ENCODE assay signal across 8 cellular contexts in the genomic region with DNA sequence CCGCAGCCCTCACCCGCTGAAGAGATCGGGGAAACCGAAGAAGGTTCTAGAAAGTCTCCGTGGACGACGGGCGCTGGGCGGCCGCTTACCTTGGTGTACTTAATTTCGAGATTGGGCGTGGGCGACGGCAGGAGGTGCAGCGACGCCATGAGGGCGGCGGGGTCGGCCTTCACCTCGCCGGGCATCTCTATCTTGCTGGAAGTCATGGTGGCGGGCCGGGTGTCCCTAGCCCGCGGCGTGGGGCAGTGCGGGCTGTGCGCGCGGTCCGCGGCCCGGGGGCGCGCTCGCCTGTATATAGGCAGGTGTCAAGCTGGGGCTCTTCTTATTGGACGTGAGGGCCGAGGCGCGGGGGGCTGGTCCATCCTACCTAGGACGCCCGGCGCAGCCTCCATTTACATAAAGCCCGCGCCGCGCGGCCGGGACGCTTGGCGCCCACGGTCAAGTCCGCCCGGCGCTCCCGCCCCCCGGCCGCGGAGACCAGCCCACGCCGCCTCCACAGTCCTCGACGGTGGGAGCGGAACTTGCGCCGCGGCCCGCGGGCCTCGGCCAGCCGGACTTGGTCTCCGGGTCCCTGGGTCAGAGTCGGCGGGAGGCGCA. TPM values are rescaled to one million over a fixed set of nuclear protein-coding genes. Genes with fewer than 3 reads are reported as not detected.
DNase-seq lines count a peak whose midpoint lies in the region; ATAC-seq and TF ChIP-seq lines count a peak whose summit lies in the region.

A gene (minus strand): TSS at position 267 of the 597 bp plus-strand sequence. CDS start 61 bp downstream, at position 206.

- no peaks in the 10 kb centered on the region for H3K36me3 Mint-ChIP-seq in activated CD8-positive, alpha-beta T cell treated with anti-CD3 and anti-CD28 coated beads, Interleukin-2, amount 10 ng/mL, durations not matched to agents 7 days and 5 days (ENCODE audit: low read depth)
- H3K36me3 Mint-ChIP-seq in glutamatergic neuron (ENCODE audit: unreplicated experiment): no peaks in the 10 kb centered on the region

- no peaks in the 10 kb centered on the region for H3K36me3 ChIP-seq in GM06990 (ENCODE audit: control insufficient read depth, insufficient read depth, low read length)

- H3K4me3 ChIP-seq in GM06990 (replicated peaks; ENCODE audit: low read depth, low read length): no peak within 1 kb of the TSS

- CTCF ChIA-PET in activated CD8-positive, alpha-beta T cell treated with anti-CD3 and anti-CD28 coated beads, Interleukin-2, amount 10 ng/mL, durations not matched to agents 7 days and 5 days (lab: Charles Lee): interaction anchor here (1.5 to 1.9 kb wide), 8 partner anchors 12 to 318 kb away, joined by 3 to 8 read pairs (median 4); no protein-coding TSS in a partner anchor

- TF ChIP-seq CTCF in GM06990 (IDR thresholded peaks at IDR 0.05; ENCODE audit: insufficient read depth, low read length, poor library complexity, severe bottlenecking): no peak
- no peak for TF ChIP-seq CTCF in glutamatergic neuron (IDR thresholded peaks at IDR 0.05; ENCODE audit: partially characterized antibody, unreplicated experiment)
- TF ChIP-seq CTCF in omental fat pad (IDR thresholded peaks at IDR 0.05): no peak
- TF ChIP-seq CTCF in GM13977 (IDR thresholded peaks at IDR 0.05; ENCODE audit: extremely low read depth, insufficient read depth, missing control alignments): no peak

- peaks cover 62% of the 10 kb centered on the region for H3K27me3 Mint-ChIP-seq in activated CD8-positive, alpha-beta T cell treated with anti-CD3 and anti-CD28 coated beads, Interleukin-2, amount 10 ng/mL, durations not matched to agents 7 days and 5 days (ENCODE audit: low read depth)
- peaks cover 14% of the 10 kb centered on the region for H3K27me3 Mint-ChIP-seq in glutamatergic neuron (ENCODE audit: unreplicated experiment)

- POLR2A ChIA-PET in activated CD8-positive, alpha-beta T cell treated with anti-CD3 and anti-CD28 coated beads, Interleukin-2, amount 10 ng/mL, durations not matched to agents 7 days and 5 days (lab: Charles Lee): no interaction called here

- peak; percentile 25 for ATAC-seq in activated CD8-positive, alpha-beta T cell treated with anti-CD3 and anti-CD28 coated beads, Interleukin-2, amount 10 ng/mL, durations not matched to agents 7 days and 5 days
- ATAC-seq in omental fat pad (ENCODE audit: low FRiP score): peak; percentile 88
- ATAC-seq in GM21515 (IDR thresholded peaks at IDR 0.05; ENCODE audit: unreplicated experiment): no peak
- ATAC-seq in HG02885 (IDR thresholded peaks at IDR 0.05; ENCODE audit: poor library complexity, unreplicated experiment): no peak

- H3K4me1 Mint-ChIP-seq in activated CD8-positive, alpha-beta T cell treated with anti-CD3 and anti-CD28 coated beads, Interleukin-2, amount 10 ng/mL, durations not matched to agents 7 days and 5 days (ENCODE audit: low read depth): peaks cover 8% of the 10 kb centered on the region
- no peaks in the 10 kb centered on the region for H3K4me1 Mint-ChIP-seq in glutamatergic neuron (ENCODE audit: low read depth, unreplicated experiment)

- in situ Hi-C loops in GM13977 (cut with MboI; ENCODE audit: low pct_unique_long_range_greater_than_20kb, low sequenced_read_pairs, unreplicated experiment): no loop called here

- H3K27me3 ChIP-seq in GM06990 (replicated peaks; ENCODE audit: control insufficient read depth, insufficient read depth, low read length): no peaks in the 10 kb centered on the region; the same call in 1 of the 2 replicates

- no peak within 1 kb of the TSS for H3K27ac Mint-ChIP-seq in activated CD8-positive, alpha-beta T cell treated with anti-CD3 and anti-CD28 coated beads, Interleukin-2, amount 10 ng/mL, durations not matched to agents 7 days and 5 days
- H3K27ac Mint-ChIP-seq in glutamatergic neuron (ENCODE audit: unreplicated experiment): no peak within 1 kb of the TSS

- DNase-seq in GM06990 (ENCODE audit: extremely low read depth, insufficient read length): peak; percentile 4
- no peak for DNase-seq in activated CD8-positive, alpha-beta T cell treated with anti-CD3 and anti-CD28 coated beads, Interleukin-2, amount 10 ng/mL, durations not matched to agents 7 days and 5 days
- DNase-seq in glutamatergic neuron: peak; percentile 29
- DNase-seq in omental fat pad (ENCODE audit: low spot score): peak; percentile 29
- DNase-seq in GM13977 (ENCODE audit: low spot score): no peak
- DNase-seq in NCI-H187 treated with DMSO at 0.1 percent for 48 hours (lab: John Stamatoyannopoulos, UW): no peak

- H3K4me3 Mint-ChIP-seq in activated CD8-positive, alpha-beta T cell treated with anti-CD3 and anti-CD28 coated beads, Interleukin-2, amount 10 ng/mL, durations not matched to agents 7 days and 5 days: peak within 1 kb of the TSS; percentile 38
- H3K4me3 Mint-ChIP-seq in glutamatergic neuron (ENCODE audit: unreplicated experiment): peak within 1 kb of the TSS; percentile 63

- H3K9me3 Mint-ChIP-seq in activated CD8-positive, alpha-beta T cell treated with anti-CD3 and anti-CD28 coated beads, Interleukin-2, amount 10 ng/mL, durations not matched to agents 7 days and 5 days (ENCODE audit: insufficient read depth): no peaks in the 10 kb centered on the region
- peaks cover 5% of the 10 kb centered on the region for H3K9me3 Mint-ChIP-seq in glutamatergic neuron (ENCODE audit: unreplicated experiment)

RNA-seq across cellular contexts. Expression of the gene that starts here (rescaled TPM):
- total RNA-seq in activated CD8-positive, alpha-beta T cell treated with anti-CD3 and anti-CD28 coated beads, Interleukin-2, amount 10 ng/mL, durations not matched to agents 7 days and 5 days: not detected
- not detected for total RNA-seq in glutamatergic neuron (ENCODE audit: unreplicated experiment)
- total RNA-seq in omental fat pad: 100 to 1,000 TPM in 2 of 4 donors, 10 to 100 TPM in 2; 16.6 to 172 (median 69.6) TPM

Comparison
In these comparisons a context has a peak if more than half of its experiments do, and no peak if none do; other contexts are left out.
1. RNA of the gene that starts here (total RNA-seq): 16.6 to 172 TPM in omental fat pad; not detected in glutamatergic neuron (single experiment) and not detected in activated CD8-positive, alpha-beta T cell treated with anti-CD3 and anti-CD28 coated beads, Interleukin-2, amount 10 ng/mL, durations not matched to agents 7 days and 5 days; every median in the first group is over 10 times any median in the second.
2. Peak in ATAC-seq in activated CD8-positive, alpha-beta T cell treated with anti-CD3 and anti-CD28 coated beads, Interleukin-2, amount 10 ng/mL, durations not matched to agents 7 days and 5 days; RNA of the gene not detected or under 1 TPM.
3. Peak in DNase-seq in glutamatergic neuron; RNA of the gene not detected or under 1 TPM.
4. DNase-seq: peak in GM06990 (single experiment) and omental fat pad (single experiment); none in activated CD8-positive, alpha-beta T cell treated with anti-CD3 and anti-CD28 coated beads, Interleukin-2, amount 10 ng/mL, durations not matched to agents 7 days and 5 days (single experiment), GM13977 (single experiment) and NCI-H187 treated with DMSO at 0.1 percent for 48 hours (single experiment).